8 cellular contexts compared by ENCODE assay signal in genomic region chr12:132083731-132084641, GRCh38.
DNase-seq lines count a peak whose midpoint lies in the region; ATAC-seq lines count a peak whose summit lies in the region.

No MANE protein-coding gene starts in this region.

- H3K9me3 ChIP-seq in mucosa of stomach (ENCODE audit: control insufficient read depth, low read length), result no peaks in the 10 kb centered on the region

- DNase-seq in DMS53 (lab: John Stamatoyannopoulos, UW) (peak; percentile 99), OCI-M2 (lab: John Stamatoyannopoulos, UW; ENCODE audit: unreplicated experiment) (peak; percentile 42)
- peak; percentile 71 for DNase-seq in Jurkat, Clone E6-1 (ENCODE audit: low read depth, low spot score)
- peak; percentile 89 for DNase-seq in activated T-cell treated with anti-CD3 and anti-CD28 coated beads, Interleukin-2, amount 50 U/mL, for 1 hour
- DNase-seq in stimulated activated CD8-positive, alpha-beta memory T cell treated with anti-CD3 and anti-CD28 coated beads, Interleukin-4, amount 100 ng/mL, for 4 hours (ENCODE audit: low read depth in 2 of 2, low spot score in 1 of 2), result peak; percentile 62 to 77

- H3K27me3 ChIP-seq in mucosa of stomach (ENCODE audit: control insufficient read depth, insufficient read depth, low read length), result no peaks in the 10 kb centered on the region

- peak overlapping the region; percentile 59 for H3K9ac ChIP-seq in mucosa of stomach (ENCODE audit: low read length)

- peaks cover 5% of the 10 kb centered on the region for H3K4me1 ChIP-seq in mucosa of stomach (ENCODE audit: control insufficient read depth, insufficient read depth, low read length)

- H3K4me3 ChIP-seq in Jurkat, Clone E6-1 (ENCODE audit: low read length), result peak overlapping the region; percentile 76
- H3K4me3 ChIP-seq in mucosa of stomach (ENCODE audit: low read length), result no peak overlapping the region

- H3K36me3 ChIP-seq in mucosa of stomach (ENCODE audit: control insufficient read depth, insufficient read depth, low read length), result no peaks in the 10 kb centered on the region

- peak; percentile 83 for ATAC-seq in GM21717 (IDR thresholded peaks at IDR 0.05; ENCODE audit: unreplicated experiment)
- peak; percentile 98 for ATAC-seq in esophagus mucosa

Comparison
In these comparisons a context has a peak if more than half of its experiments do, and no peak if none do; other contexts are left out.
1. DNase-seq: peak in every context shown above with its lines; median percentile 99 in DMS53; 89 in activated T-cell treated with anti-CD3 and anti-CD28 coated beads, Interleukin-2, amount 50 U/mL, for 1 hour; 71 in Jurkat, Clone E6-1; 70 in stimulated activated CD8-positive, alpha-beta memory T cell treated with anti-CD3 and anti-CD28 coated beads, Interleukin-4, amount 100 ng/mL, for 4 hours; 42 in OCI-M2.